Comparison of ENCODE assay signal across 1 cellular context in genomic region chr1:27556435-27556780, GRCh38.
TF ChIP-seq lines count a peak whose summit lies in the region.

No MANE protein-coding gene starts in this region.

TF ChIP-seq in GM23338, 12 proteins besides CTCF, POLR2A, EP300 and RAD21 (continued from another document):
- TF ChIP-seq ZNF462 (CRISPR knock-in tag; IDR thresholded peaks at IDR 0.05) (no peak), EZH2 (IDR thresholded peaks at IDR 0.05; ENCODE audit: low read depth, unreplicated experiment) (no peak), NANOG (IDR thresholded peaks at IDR 0.05; ENCODE audit: borderline replicate concordance) (no peak), ETS1 (IDR thresholded peaks at IDR 0.05) (no peak), EZH2phosphoT487 (IDR thresholded peaks at IDR 0.05; ENCODE audit: unreplicated experiment) (no peak), CREB1 (CRISPR knock-in tag; IDR thresholded peaks at IDR 0.05; ENCODE audit: low read depth) (no peak), POLR2AphosphoS5 (IDR thresholded peaks at IDR 0.05; ENCODE audit: low read depth) (no peak)
